Comparison of ENCODE assay signal across 8 cellular contexts in genomic region chr3:10026084-10026890, GRCh38. TPM values are rescaled to one million over a fixed set of nuclear protein-coding genes. Genes with fewer than 3 reads are reported as not detected.
DNase-seq lines count a peak whose midpoint lies in the region; ATAC-seq and TF ChIP-seq lines count a peak whose summit lies in the region.

TSS of gene FANCD2 (plus strand) at chr3:10026437. CDS start at chr3:10028658, 2,221 bp downstream.

- no peaks in the 10 kb centered on the region for H3K4me1 ChIP-seq in prostate gland (replicated peaks)

- ATAC-seq in HG02678 (IDR thresholded peaks at IDR 0.05; ENCODE audit: unreplicated experiment) (peak; percentile 94), left cardiac atrium (peak; percentile 96 to 98)

- H3K36me3 Mint-ChIP-seq in T-helper 1 cell treated with Interleukin-12 subunit alpha and Interleukin-12 subunit beta and Interleukin-4 antibody, amounts not matched to agents 30 μg/mL and 1 μg/mL, for 36 hours (ENCODE audit: low read depth): peaks cover 24% of the 10 kb centered on the region

- peak; percentile 82 for TF ChIP-seq POLR2A in GM15510 (IDR thresholded peaks at IDR 0.05; ENCODE audit: borderline replicate concordance, extremely low read depth, insufficient read length)
- peak; percentile 58 for TF ChIP-seq POLR2A in prostate gland (IDR thresholded peaks at IDR 0.05)

- intact Hi-C loops in left cardiac atrium (cut with DNase I) (loop anchor here in 1 of 2 donors (10.0 kb wide), 1 partner anchor 199 kb away; no protein-coding TSS in a partner anchor), prostate gland (cut with DNase I) (no loop called here)

- TF ChIP-seq CTCF in prostate gland (IDR thresholded peaks at IDR 0.05): peak in 2 of 4 experiments; percentile 29 to 45

- under 1% methylated on average over 60 of the region's 61 CpGs for WGBS in prostate gland

- no peaks in the 10 kb centered on the region for H3K9me3 Mint-ChIP-seq in T-helper 1 cell treated with Interleukin-12 subunit alpha and Interleukin-12 subunit beta and Interleukin-4 antibody, amounts not matched to agents 30 μg/mL and 1 μg/mL, for 36 hours

- H3K27me3 Mint-ChIP-seq in T-helper 1 cell treated with Interleukin-12 subunit alpha and Interleukin-12 subunit beta and Interleukin-4 antibody, amounts not matched to agents 30 μg/mL and 1 μg/mL, for 36 hours (ENCODE audit: low read depth): no peaks in the 10 kb centered on the region

- H3K27ac Mint-ChIP-seq in T-helper 1 cell treated with Interleukin-12 subunit alpha and Interleukin-12 subunit beta and Interleukin-4 antibody, amounts not matched to agents 30 μg/mL and 1 μg/mL, for 36 hours: peak within 1 kb of the TSS; percentile 97

- H3K36me3 ChIP-seq in prostate gland: no peaks in the 10 kb centered on the region

- H3K27me3 ChIP-seq in prostate gland (replicated peaks; ENCODE audit: insufficient read depth): no peaks in the 10 kb centered on the region

- H3K4me3 ChIP-seq in prostate gland: peak within 1 kb of the TSS; percentile 78 to 86

- H3K9me3 ChIP-seq in prostate gland: no peaks in the 10 kb centered on the region

- H3K4me3 Mint-ChIP-seq in T-helper 1 cell treated with Interleukin-12 subunit alpha and Interleukin-12 subunit beta and Interleukin-4 antibody, amounts not matched to agents 30 μg/mL and 1 μg/mL, for 36 hours: peak within 1 kb of the TSS; percentile 95

- peak within 1 kb of the TSS; percentile 49 to 52 for H3K27ac ChIP-seq in prostate gland

- peaks cover 16% of the 10 kb centered on the region for H3K4me1 Mint-ChIP-seq in T-helper 1 cell treated with Interleukin-12 subunit alpha and Interleukin-12 subunit beta and Interleukin-4 antibody, amounts not matched to agents 30 μg/mL and 1 μg/mL, for 36 hours (ENCODE audit: low read depth)

- DNase-seq in NCI-H1105 treated with DMSO at 0.1 percent for 48 hours (lab: John Stamatoyannopoulos, UW) (peak; percentile 56), amniotic stem cell (lab: John Stamatoyannopoulos, UW) (peak; percentile 64), left cardiac atrium (peak; percentile 89), prostate gland (ENCODE audit: low spot score) (peak; percentile 79), ureter (ENCODE audit: low spot score) (peak; percentile 92)

RNA-seq across cellular contexts. Expression of gene FANCD2, which starts in this region (rescaled TPM):
- 1 to 10 TPM in 1 of 2 donors, under 1 TPM in 1; 0.71 to 1.8 TPM for total RNA-seq in left cardiac atrium
- 10 to 100 TPM in 1 of 2 donors, 1 to 10 TPM in 1; 7.6 to 13.2 TPM for total RNA-seq in prostate gland
- total RNA-seq in ureter: 7.9 TPM

Comparison
In these comparisons a context has a peak if more than half of its experiments do, and no peak if none do; other contexts are left out.
1. Peak in every context shown above with its lines: DNase-seq, ATAC-seq, H3K4me3 ChIP-seq and H3K27ac ChIP-seq.